Comparison of ENCODE assay signal across 22 cellular contexts in the genomic region with DNA sequence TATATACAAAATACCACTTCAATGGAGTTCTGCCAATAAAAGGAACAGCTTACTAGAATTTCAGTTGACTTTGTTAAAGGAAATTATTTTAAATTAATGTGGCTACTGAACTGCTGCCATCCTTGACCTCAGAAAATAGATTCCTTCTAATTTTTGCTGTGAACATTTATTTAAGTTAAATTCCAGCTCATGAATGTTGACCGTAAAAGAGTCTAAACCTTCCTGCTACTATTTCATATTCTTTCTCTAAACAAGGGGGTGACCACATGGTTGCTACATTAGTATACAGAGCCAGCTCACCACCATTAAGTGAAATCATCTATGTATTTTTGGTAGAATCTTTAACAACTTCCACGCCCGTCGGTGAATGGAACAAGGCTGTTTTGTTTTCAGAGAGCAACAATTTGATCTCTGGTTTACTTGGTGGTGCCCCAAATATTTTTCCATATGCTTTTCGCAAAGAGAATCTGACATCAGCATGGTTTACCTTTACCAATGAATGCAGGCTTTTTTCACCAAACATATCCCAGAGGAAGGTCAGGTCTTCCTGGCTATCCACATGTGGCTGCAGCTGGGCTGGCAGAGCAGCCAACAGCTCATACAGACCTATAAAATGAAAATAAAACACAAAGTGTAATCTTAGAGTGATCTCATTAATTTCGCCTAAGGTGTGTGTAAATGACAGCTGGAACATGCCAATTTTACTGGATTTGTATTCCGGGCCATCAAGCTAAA.
"Had no signal": no experiment of that assay in that cellular context is flagged by ENCODE, and none has a peak within 500 bp of the region (broad histone marks: within the 10 kb centered on the region; RNA-seq: fewer than 3 reads in every experiment).

No MANE protein-coding gene starts in this region.

- H3K36me3 ChIP-seq: colonic mucosa, stomach, upper lobe of left lung had no signal

- H3K9me3 ChIP-seq: colonic mucosa, stomach, testis, upper lobe of left lung had no signal

- H3K27ac ChIP-seq: colonic mucosa, skin epidermis, testis, upper lobe of left lung had no signal

- H3K27me3 ChIP-seq: colonic mucosa, stomach, testis, upper lobe of left lung had no signal

- H3K27me3 Mint-ChIP-seq: activated B cell treated with CpG ODN at 0.5 μM for 24 hours; activated CD4-positive, alpha-beta T cell treated with anti-CD3 and anti-CD28 coated beads, Interleukin-2, amount 10 ng/mL, durations not matched to agents 24 days and 14 days; activated CD8-positive, alpha-beta T cell treated with anti-CD3 and anti-CD28 coated beads for 36 hours; activated naive CD8-positive, alpha-beta T cell treated with anti-CD3 and anti-CD28 coated beads for 36 hours; activated T-helper 17 cell treated with anti-CD3 and anti-CD28 coated beads, Interleukin-2, amount 50 U/mL, for 72 hours; progenitor cell of endocrine pancreas; T-cell had no signal

- H3K4me1 Mint-ChIP-seq: activated B cell treated with CpG ODN at 0.5 μM for 24 hours; activated CD4-positive, alpha-beta T cell treated with anti-CD3 and anti-CD28 coated beads, Interleukin-2, amount 10 ng/mL, durations not matched to agents 24 days and 14 days; activated T-helper 17 cell treated with anti-CD3 and anti-CD28 coated beads, Interleukin-2, amount 50 U/mL, for 72 hours had no signal

- H3K4me3 ChIP-seq: colonic mucosa, lung, skin epidermis, stomach, testis, upper lobe of left lung had no signal

- H3K9me3 Mint-ChIP-seq: activated CD4-positive, alpha-beta T cell treated with anti-CD3 and anti-CD28 coated beads, Interleukin-2, amount 10 ng/mL, durations not matched to agents 24 days and 14 days; activated CD8-positive, alpha-beta T cell treated with anti-CD3 and anti-CD28 coated beads for 36 hours; activated naive CD8-positive, alpha-beta T cell treated with anti-CD3 and anti-CD28 coated beads for 36 hours; activated T-helper 17 cell treated with anti-CD3 and anti-CD28 coated beads, Interleukin-2, amount 50 U/mL, for 72 hours; T-cell had no signal

- H3K27ac Mint-ChIP-seq: activated B cell treated with CpG ODN at 0.5 μM for 24 hours; activated CD4-positive, alpha-beta T cell treated with anti-CD3 and anti-CD28 coated beads, Interleukin-2, amount 10 ng/mL, durations not matched to agents 24 days and 14 days; activated CD8-positive, alpha-beta T cell treated with anti-CD3 and anti-CD28 coated beads for 36 hours; activated naive CD8-positive, alpha-beta T cell treated with anti-CD3 and anti-CD28 coated beads for 36 hours; activated T-helper 17 cell treated with anti-CD3 and anti-CD28 coated beads, Interleukin-2, amount 50 U/mL, for 72 hours; nephron progenitor cell; progenitor cell of endocrine pancreas; T-cell had no signal

- H3K4me3 Mint-ChIP-seq: activated B cell treated with CpG ODN at 0.5 μM for 24 hours; activated CD4-positive, alpha-beta T cell treated with anti-CD3 and anti-CD28 coated beads, Interleukin-2, amount 10 ng/mL, durations not matched to agents 24 days and 14 days; activated CD8-positive, alpha-beta T cell treated with anti-CD3 and anti-CD28 coated beads for 36 hours; activated naive CD8-positive, alpha-beta T cell treated with anti-CD3 and anti-CD28 coated beads for 36 hours; activated T-helper 17 cell treated with anti-CD3 and anti-CD28 coated beads, Interleukin-2, amount 50 U/mL, for 72 hours; nephron progenitor cell; T-cell had no signal

- ATAC-seq: activated CD8-positive, alpha-beta T cell treated with anti-CD3 and anti-CD28 coated beads for 36 hours; activated T-helper 17 cell treated with anti-CD3 and anti-CD28 coated beads, Interleukin-2, amount 50 U/mL, for 72 hours; left colon; T-cell had no signal

- H3K4me1 ChIP-seq: colonic mucosa, testis had no signal

- DNase-seq: activated B cell treated with CpG ODN at 0.5 μM for 24 hours; activated CD4-positive, alpha-beta T cell treated with anti-CD3 and anti-CD28 coated beads, Interleukin-2, amount 10 ng/mL, durations not matched to agents 24 days and 14 days; activated CD8-positive, alpha-beta T cell treated with anti-CD3 and anti-CD28 coated beads for 36 hours; activated naive CD4-positive, alpha-beta T cell; activated naive CD8-positive, alpha-beta T cell treated with anti-CD3 and anti-CD28 coated beads for 36 hours; activated T-cell treated with anti-CD3 and anti-CD28 coated beads, Interleukin-2, amount 50 U/mL, for 1 hour; amniotic stem cell; central memory CD4-positive, alpha-beta T cell; colonic mucosa; hippocampal formation; islet precursor cell; left colon; nephron progenitor cell; nucleus accumbens; stomach; T-cell; testis; upper lobe of left lung had no signal
